Comparison of ENCODE assay signal across 8 cellular contexts in the genomic region with DNA sequence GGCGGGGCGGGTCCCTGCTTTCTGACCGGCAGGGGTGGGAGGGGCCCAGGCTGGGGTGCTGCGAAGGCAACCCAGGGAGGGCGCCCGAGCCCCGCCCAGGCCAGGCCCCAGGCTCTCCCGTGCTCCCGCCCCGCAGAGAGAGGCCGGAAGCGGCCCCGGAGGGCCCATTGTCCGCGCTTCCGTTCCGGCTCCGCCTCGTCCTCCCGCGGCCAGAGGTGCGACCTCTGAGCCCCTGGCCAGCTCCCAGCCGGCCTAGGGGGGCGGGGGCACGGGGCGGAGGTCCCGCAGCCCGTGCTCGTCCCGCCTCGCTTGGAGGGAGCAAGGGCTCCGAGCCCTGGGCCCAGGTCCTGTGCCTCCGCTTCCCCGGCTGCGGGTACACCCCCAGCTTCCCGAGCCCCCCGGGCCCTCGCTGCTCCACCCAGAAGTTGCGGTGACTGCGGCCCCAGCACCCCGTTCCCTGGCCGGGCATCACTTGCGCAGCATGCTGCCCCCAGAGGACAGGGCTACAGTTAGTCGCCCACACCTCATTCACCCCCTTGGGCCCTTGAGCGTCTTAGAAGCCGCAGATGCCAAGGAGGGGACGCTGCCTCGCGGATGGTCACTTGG.
DNase-seq lines count a peak whose midpoint lies in the region; ATAC-seq and TF ChIP-seq lines count a peak whose summit lies in the region.

No MANE protein-coding gene starts in this region.

- in situ Hi-C loops in ACHN (cut with HindIII; ENCODE audit: low pct_ligation_motif_present, low pct_unique_long_range_greater_than_20kb, low sequenced_read_pairs): no loop called here

- peak; percentile 82 for TF ChIP-seq POLR2A in GM15510 (IDR thresholded peaks at IDR 0.05; ENCODE audit: borderline replicate concordance, extremely low read depth, insufficient read length)

- no peaks in the 10 kb centered on the region for H3K9me3 Mint-ChIP-seq in memory B cell

- H3K36me3 Mint-ChIP-seq in memory B cell: no peaks in the 10 kb centered on the region

- peaks cover 13% of the 10 kb centered on the region for H3K4me1 Mint-ChIP-seq in memory B cell

- no peak overlapping the region for H3K27ac Mint-ChIP-seq in memory B cell

- no peaks in the 10 kb centered on the region for H3K27me3 Mint-ChIP-seq in memory B cell

- peak overlapping the region; percentile 94 for H3K4me3 Mint-ChIP-seq in memory B cell

- DNase-seq in ACHN (peak; percentile 90), NCI-H1694 (lab: John Stamatoyannopoulos, UW) (peak; percentile 75), memory B cell (ENCODE audit: low spot score in 2 of 2) (peak; percentile 45 to 53)
- peak; percentile 43 for DNase-seq in activated CD4-positive, alpha-beta T cell treated with anti-CD3 and anti-CD28 coated beads, Interleukin-2, amount 50 U/mL, for 1 hour
- peak; percentile 38 for DNase-seq in effector CD8-positive, alpha-beta T cell (lab: John Stamatoyannopoulos, UW)
- DNase-seq in stimulated activated CD8-positive, alpha-beta memory T cell treated with anti-CD3 and anti-CD28 coated beads, Interleukin-4, amount 100 ng/mL, for 24 hours (ENCODE audit: low read depth): peak; percentile 76

- peak; percentile 67 for ATAC-seq in HG02840 (IDR thresholded peaks at IDR 0.05; ENCODE audit: low FRiP score, unreplicated experiment)
- ATAC-seq in memory B cell (ENCODE audit: low read depth): peak; percentile 79

Comparison
In these comparisons a context has a peak if more than half of its experiments do, and no peak if none do; other contexts are left out.
1. Peak in every context shown above with its lines: DNase-seq and ATAC-seq.
2. DNase-seq: peak in every context shown above with its lines; median percentile 90 in ACHN; 76 in stimulated activated CD8-positive, alpha-beta memory T cell treated with anti-CD3 and anti-CD28 coated beads, Interleukin-4, amount 100 ng/mL, for 24 hours; 75 in NCI-H1694; 49 in memory B cell; 43 in activated CD4-positive, alpha-beta T cell treated with anti-CD3 and anti-CD28 coated beads, Interleukin-2, amount 50 U/mL, for 1 hour; 38 in effector CD8-positive, alpha-beta T cell.